11 cellular contexts compared by ENCODE assay signal in genomic region chr14:35480119-35480769, GRCh38. TPM values are rescaled to one million over a fixed set of nuclear protein-coding genes. Genes with fewer than 3 reads are reported as not detected.
DNase-seq lines count a peak whose midpoint lies in the region; ATAC-seq and TF ChIP-seq lines count a peak whose summit lies in the region.
"Had no signal": no experiment of that assay in that cellular context is flagged by ENCODE, and none has a peak within 500 bp of the region (broad histone marks: within the 10 kb centered on the region; RNA-seq: fewer than 3 reads in every experiment).

No MANE protein-coding gene starts in this region.

- TF ChIP-seq CTCF in foreskin keratinocyte (conservative IDR thresholded peaks at IDR 0.05): no peak

- H3K27me3 ChIP-seq in foreskin keratinocyte (peaks cover 34% of the 10 kb centered on the region), right cardiac atrium (ENCODE audit: control insufficient read depth, insufficient read depth) (no peaks in the 10 kb centered on the region)

- H3K4me1 ChIP-seq in foreskin keratinocyte: no peaks in the 10 kb centered on the region
- H3K4me1 ChIP-seq in right cardiac atrium (ENCODE audit: control insufficient read depth, insufficient read depth, low read length): peaks cover 2% of the 10 kb centered on the region

- no peak overlapping the region for H3K27ac ChIP-seq in foreskin keratinocyte
- no peak overlapping the region for H3K27ac ChIP-seq in right cardiac atrium (ENCODE audit: low read length)
- H3K27ac ChIP-seq: KMS-11 had no signal

- WGBS in right cardiac atrium: 80% methylated on average over 7 of the region's 7 CpGs

- no peaks in the 10 kb centered on the region for H3K9me3 ChIP-seq in right cardiac atrium (ENCODE audit: control insufficient read depth, low read length)

- no peak overlapping the region for H3K4me3 ChIP-seq in right cardiac atrium (ENCODE audit: low read length)

- ATAC-seq in GM18907 (IDR thresholded peaks at IDR 0.05; ENCODE audit: unreplicated experiment) (peak; percentile 86), GM21723 (IDR thresholded peaks at IDR 0.05; ENCODE audit: unreplicated experiment) (peak; percentile 93), HG03469 (IDR thresholded peaks at IDR 0.05; ENCODE audit: unreplicated experiment) (peak; percentile 88), foreskin keratinocyte (peak; percentile 57), right cardiac atrium (no peak)

- intact Hi-C loops in right cardiac atrium (cut with DNase I): no loop called here

- DNase-seq in foreskin keratinocyte (peak in 1 of 2 donors; percentile 14), hippocampal formation (lab: John Stamatoyannopoulos, UW) (no peak), right cardiac atrium (no peak)
- DNase-seq in stimulated activated naive CD4-positive, alpha-beta T cell (lab: John Stamatoyannopoulos, UW): no peak
- DNase-seq: activated CD8-positive, alpha-beta memory T cell treated with anti-CD3 and anti-CD28 coated beads, Interleukin-2, amount 50 U/mL, for 48 hours had no signal

RNA-seq across cellular contexts. Expression of gene INSM2, which starts 53.7 kb away (rescaled TPM):
- total RNA-seq in foreskin keratinocyte (not detected in 2 replicates), right cardiac atrium (not detected)
- polyA plus RNA-seq in foreskin keratinocyte (not detected in 2 replicates), right cardiac atrium (not detected)
- total RNA-seq: epithelial cell of proximal tubule, mucosa of gallbladder had no signal

Comparison
In these comparisons a context has a peak if more than half of its experiments do, and no peak if none do; other contexts are left out.
1. ATAC-seq: peak in GM18907 (single experiment), GM21723 (single experiment), HG03469 (single experiment) and foreskin keratinocyte (single experiment); none in right cardiac atrium (0 of 2).